1 cellular context compared by ENCODE assay signal in the genomic region with DNA sequence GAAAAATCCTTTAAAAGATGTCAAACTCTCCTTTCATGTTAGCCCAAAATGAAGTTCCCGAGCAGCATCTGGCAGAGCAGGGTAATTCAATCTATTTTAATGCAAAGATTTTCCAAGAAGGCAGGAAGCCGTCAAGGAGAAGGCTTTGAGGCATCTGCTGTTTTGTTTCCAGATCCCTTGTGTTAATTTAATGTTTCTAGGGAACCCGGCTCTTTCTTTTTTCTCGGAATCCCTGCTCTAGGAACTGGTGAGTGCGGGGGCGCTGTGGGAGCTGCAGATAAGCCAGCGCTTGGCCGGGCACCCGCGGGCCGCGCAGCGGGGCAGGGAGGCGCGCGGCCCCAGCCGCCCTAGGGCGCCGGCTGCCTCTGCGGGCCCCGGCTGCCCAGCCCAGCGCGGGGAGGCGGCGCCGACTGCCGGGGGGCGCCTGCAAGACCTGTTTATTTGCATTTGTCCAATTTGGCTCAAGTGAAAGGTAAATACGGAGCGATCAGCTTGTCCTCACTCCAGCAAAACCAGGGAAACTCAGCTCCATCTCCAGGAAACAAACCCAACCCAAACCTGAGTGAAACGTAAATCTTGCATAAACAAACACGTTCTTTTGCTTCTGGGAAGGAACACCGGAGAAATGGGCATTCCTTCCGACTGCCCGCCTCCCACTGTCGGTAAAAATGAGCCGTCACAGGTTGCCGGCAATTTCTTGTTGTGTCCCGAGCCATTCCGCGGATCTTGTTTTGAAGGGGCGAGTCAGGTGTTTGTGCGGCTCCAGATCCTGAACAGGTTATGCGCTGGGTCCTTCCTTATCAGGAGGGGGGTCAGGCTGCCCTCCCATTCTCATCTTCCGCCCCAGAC.
TF ChIP-seq lines count a peak whose summit lies in the region.

No MANE protein-coding gene starts in this region.

TF ChIP-seq in K562, 482 proteins besides CTCF, POLR2A, EP300 and RAD21 (continued from another document):
- TF ChIP-seq, protein P1, sequence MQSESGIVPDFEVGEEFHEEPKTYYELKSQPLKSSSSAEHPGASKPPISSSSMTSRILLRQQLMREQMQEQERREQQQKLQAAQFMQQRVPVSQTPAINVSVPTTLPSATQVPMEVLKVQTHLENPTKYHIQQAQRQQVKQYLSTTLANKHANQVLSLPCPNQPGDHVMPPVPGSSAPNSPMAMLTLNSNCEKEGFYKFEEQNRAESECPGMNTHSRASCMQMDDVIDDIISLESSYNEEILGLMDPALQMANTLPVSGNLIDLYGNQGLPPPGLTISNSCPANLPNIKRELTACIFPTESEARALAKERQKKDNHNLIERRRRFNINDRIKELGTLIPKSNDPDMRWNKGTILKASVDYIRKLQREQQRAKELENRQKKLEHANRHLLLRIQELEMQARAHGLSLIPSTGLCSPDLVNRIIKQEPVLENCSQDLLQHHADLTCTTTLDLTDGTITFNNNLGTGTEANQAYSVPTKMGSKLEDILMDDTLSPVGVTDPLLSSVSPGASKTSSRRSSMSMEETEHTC (IDR thresholded peaks at IDR 0.05) = no peak
- TF ChIP-seq CBX1 (IDR thresholded peaks at IDR 0.05; ENCODE audit: low read depth) (peak; percentile 40; the same call in 1 of the 2 replicates), GATAD2A (IDR thresholded peaks at IDR 0.05) (no peak), HBP1 (CRISPR knock-in tag; IDR thresholded peaks at IDR 0.05) (no peak), RB1 (IDR thresholded peaks at IDR 0.05; ENCODE audit: low read depth) (peak; percentile 79), ZNF197 (CRISPR knock-in tag; IDR thresholded peaks at IDR 0.05; ENCODE audit: low read depth) (0 out of 2 replicates have a peak, but pooled peaks have one; percentile 73), POLR2H (tag; IDR thresholded peaks at IDR 0.05; ENCODE audit: low read depth) (peak; percentile 63), UBTF (IDR thresholded peaks at IDR 0.05; ENCODE audit: borderline replicate concordance in 1 of 2, low read depth in 2 of 2, low read length in 2 of 2) (peak; percentile 42 to 91; a peak in 2 of 4 replicates), RNF219 (CRISPR knock-in tag; IDR thresholded peaks at IDR 0.05) (0 out of 2 replicates have a peak, but pooled peaks have one; percentile 37), ARID3A (IDR thresholded peaks at IDR 0.05; ENCODE audit: borderline replicate concordance, low read depth, low read length) (0 out of 2 replicates have a peak, but pooled peaks have one; percentile 34), HINFP (tag; conservative IDR thresholded peaks at IDR 0.05; ENCODE audit: low read depth) (no peak), USF1 (CRISPR knock-in tag; IDR thresholded peaks at IDR 0.05) (no peak), TFAM (CRISPR knock-in tag; conservative IDR thresholded peaks at IDR 0.05) (no peak), MEF2D (tag; conservative IDR thresholded peaks at IDR 0.05; ENCODE audit: low read depth) (0 out of 2 replicates have a peak, but pooled peaks have one; percentile 26), NFATC3 (IDR thresholded peaks at IDR 0.05) (peak; percentile 50; the same call in 1 of the 2 replicates), CC2D1A (IDR thresholded peaks at IDR 0.05) (peak; percentile 95; the same call in 1 of the 2 replicates), TFAP4 (CRISPR knock-in tag; IDR thresholded peaks at IDR 0.05; ENCODE audit: borderline replicate concordance) (peak; percentile 47), LEF1 (IDR thresholded peaks at IDR 0.05) (peak; percentile 67), RBM14 (IDR thresholded peaks at IDR 0.05; ENCODE audit: borderline replicate concordance, insufficient read depth, low read depth, low read length) (no peak), TCF7L2 (IDR thresholded peaks at IDR 0.05; ENCODE audit: low read depth, low read length) (no peak), PHF21A (IDR thresholded peaks at IDR 0.05; ENCODE audit: borderline replicate concordance, low read depth) (no peak), E2F3 (CRISPR knock-in tag; IDR thresholded peaks at IDR 0.05) (no peak), GABPB1 (CRISPR knock-in tag; IDR thresholded peaks at IDR 0.05) (no peak), ZNF224 (CRISPR knock-in tag; IDR thresholded peaks at IDR 0.05) (no peak), NR2C1 (IDR thresholded peaks at IDR 0.05) (no peak), NR2C1 (tag; IDR thresholded peaks at IDR 0.05) (peak; percentile 35; the same call in 1 of the 2 replicates), SMAD3 (CRISPR knock-in tag; conservative IDR thresholded peaks at IDR 0.05) (no peak)
- TF ChIP-seq, protein P2, sequence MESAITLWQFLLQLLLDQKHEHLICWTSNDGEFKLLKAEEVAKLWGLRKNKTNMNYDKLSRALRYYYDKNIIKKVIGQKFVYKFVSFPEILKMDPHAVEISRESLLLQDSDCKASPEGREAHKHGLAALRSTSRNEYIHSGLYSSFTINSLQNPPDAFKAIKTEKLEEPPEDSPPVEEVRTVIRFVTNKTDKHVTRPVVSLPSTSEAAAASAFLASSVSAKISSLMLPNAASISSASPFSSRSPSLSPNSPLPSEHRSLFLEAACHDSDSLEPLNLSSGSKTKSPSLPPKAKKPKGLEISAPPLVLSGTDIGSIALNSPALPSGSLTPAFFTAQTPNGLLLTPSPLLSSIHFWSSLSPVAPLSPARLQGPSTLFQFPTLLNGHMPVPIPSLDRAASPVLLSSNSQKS (CRISPR knock-in tag; IDR thresholded peaks at IDR 0.05) = no peak
- TF ChIP-seq, protein P3, sequence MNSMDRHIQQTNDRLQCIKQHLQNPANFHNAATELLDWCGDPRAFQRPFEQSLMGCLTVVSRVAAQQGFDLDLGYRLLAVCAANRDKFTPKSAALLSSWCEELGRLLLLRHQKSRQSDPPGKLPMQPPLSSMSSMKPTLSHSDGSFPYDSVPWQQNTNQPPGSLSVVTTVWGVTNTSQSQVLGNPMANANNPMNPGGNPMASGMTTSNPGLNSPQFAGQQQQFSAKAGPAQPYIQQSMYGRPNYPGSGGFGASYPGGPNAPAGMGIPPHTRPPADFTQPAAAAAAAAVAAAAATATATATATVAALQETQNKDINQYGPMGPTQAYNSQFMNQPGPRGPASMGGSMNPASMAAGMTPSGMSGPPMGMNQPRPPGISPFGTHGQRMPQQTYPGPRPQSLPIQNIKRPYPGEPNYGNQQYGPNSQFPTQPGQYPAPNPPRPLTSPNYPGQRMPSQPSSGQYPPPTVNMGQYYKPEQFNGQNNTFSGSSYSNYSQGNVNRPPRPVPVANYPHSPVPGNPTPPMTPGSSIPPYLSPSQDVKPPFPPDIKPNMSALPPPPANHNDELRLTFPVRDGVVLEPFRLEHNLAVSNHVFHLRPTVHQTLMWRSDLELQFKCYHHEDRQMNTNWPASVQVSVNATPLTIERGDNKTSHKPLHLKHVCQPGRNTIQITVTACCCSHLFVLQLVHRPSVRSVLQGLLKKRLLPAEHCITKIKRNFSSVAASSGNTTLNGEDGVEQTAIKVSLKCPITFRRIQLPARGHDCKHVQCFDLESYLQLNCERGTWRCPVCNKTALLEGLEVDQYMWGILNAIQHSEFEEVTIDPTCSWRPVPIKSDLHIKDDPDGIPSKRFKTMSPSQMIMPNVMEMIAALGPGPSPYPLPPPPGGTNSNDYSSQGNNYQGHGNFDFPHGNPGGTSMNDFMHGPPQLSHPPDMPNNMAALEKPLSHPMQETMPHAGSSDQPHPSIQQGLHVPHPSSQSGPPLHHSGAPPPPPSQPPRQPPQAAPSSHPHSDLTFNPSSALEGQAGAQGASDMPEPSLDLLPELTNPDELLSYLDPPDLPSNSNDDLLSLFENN (IDR thresholded peaks at IDR 0.05; ENCODE audit: low read depth in 2 of 2, low read length in 2 of 2) = no peak
- TF ChIP-seq, protein P4, sequence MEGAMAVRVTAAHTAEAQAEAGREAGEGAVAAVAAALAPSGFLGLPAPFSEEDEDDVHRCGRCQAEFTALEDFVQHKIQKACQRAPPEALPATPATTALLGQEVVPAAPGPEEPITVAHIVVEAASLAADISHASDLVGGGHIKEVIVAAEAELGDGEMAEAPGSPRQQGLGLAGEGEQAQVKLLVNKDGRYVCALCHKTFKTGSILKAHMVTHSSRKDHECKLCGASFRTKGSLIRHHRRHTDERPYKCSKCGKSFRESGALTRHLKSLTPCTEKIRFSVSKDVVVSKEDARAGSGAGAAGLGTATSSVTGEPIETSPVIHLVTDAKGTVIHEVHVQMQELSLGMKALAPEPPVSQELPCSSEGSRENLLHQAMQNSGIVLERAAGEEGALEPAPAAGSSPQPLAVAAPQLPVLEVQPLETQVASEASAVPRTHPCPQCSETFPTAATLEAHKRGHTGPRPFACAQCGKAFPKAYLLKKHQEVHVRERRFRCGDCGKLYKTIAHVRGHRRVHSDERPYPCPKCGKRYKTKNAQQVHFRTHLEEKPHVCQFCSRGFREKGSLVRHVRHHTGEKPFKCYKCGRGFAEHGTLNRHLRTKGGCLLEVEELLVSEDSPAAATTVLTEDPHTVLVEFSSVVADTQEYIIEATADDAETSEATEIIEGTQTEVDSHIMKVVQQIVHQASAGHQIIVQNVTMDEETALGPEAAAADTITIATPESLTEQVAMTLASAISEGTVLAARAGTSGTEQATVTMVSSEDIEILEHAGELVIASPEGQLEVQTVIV (CRISPR knock-in tag; IDR thresholded peaks at IDR 0.05; ENCODE audit: borderline replicate concordance) = no peak
